Comparison of ENCODE assay signal across 30 cellular contexts in the genomic region with DNA sequence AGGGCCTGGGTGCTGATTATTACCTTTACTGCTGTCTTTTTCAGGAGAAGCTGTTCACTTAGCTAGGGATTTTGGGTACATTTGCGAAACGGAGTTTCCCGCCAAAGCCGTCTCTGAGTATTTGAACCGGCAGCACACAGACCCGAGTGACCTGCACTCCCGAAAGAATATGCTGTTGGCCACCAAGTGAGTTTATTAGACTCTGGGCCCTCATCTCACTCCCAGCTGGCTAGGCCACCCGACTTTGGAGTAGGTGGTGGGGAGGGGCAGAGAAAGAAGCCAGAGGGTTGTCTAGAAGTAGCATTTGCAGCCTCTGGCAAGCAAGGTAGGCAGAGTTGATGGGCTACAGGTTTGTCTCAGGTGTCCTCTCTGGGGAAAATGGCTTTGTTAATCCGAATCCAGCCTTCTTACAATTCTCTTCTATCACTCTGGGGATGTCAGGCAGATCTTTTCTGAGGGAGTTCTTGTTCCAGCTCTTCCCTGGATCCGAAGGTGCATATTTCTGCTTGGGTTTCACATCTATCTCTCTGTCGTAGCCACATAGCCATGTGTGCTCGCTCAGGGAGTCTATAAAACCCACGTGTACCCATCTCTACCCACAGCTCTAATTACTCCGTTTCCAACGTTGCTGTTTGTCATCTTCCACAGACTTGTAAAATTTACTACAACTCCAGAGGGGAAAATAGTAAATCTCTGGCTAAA. TPM values are rescaled to one million over a fixed set of nuclear protein-coding genes. Genes with fewer than 3 reads are reported as not detected.
"Had no signal": no experiment of that assay in that cellular context is flagged by ENCODE, and none has a peak within 500 bp of the region (broad histone marks: within the 10 kb centered on the region; RNA-seq: fewer than 3 reads in every experiment).

No MANE protein-coding gene starts in this region.

- H3K27ac ChIP-seq: KMS-11 had no signal

- H3K9ac ChIP-seq: KMS-11 had no signal

- ATAC-seq: activated T-cell treated with anti-CD3 and anti-CD28 coated beads, Interleukin-2, amount 50 U/mL, for 72 hours; T-cell had no signal

- H3K9me3 ChIP-seq: MG63 had no signal

- FAIRE-seq: bronchial epithelial cell, TTC549 had no signal

- H3K4me3 Mint-ChIP-seq: activated CD4-positive, alpha-beta memory T cell treated with anti-CD3 and anti-CD28 coated beads, Interleukin-2, amount 10 ng/mL, durations not matched to agents 7 days and 5 days; activated CD4-positive, alpha-beta T cell treated with anti-CD3 and anti-CD28 coated beads, Interleukin-2, amount 10 ng/mL, durations not matched to agents 7 days and 5 days; activated naive CD4-positive, alpha-beta T cell treated with anti-CD3 and anti-CD28 coated beads, Interleukin-2, amount 10 ng/mL, durations not matched to agents 7 days and 5 days; activated naive CD8-positive, alpha-beta T cell treated with anti-CD3 and anti-CD28 coated beads for 36 hours; activated T-cell treated with anti-CD3 and anti-CD28 coated beads, Interleukin-2, amount 50 U/mL, for 72 hours; IgD-negative memory B cell; T-cell had no signal

- DNase-seq: activated CD4-positive, alpha-beta memory T cell treated with anti-CD3 and anti-CD28 coated beads, Interleukin-2, amount 10 ng/mL, durations not matched to agents 7 days and 5 days; activated CD4-positive, alpha-beta T cell treated with anti-CD3 and anti-CD28 coated beads, Interleukin-2, amount 10 ng/mL, durations not matched to agents 7 days and 5 days; activated CD4-positive, CD25-positive, alpha-beta regulatory T cell; activated gamma-delta T cell treated with Interleukin-2 at 50 U/mL for 16 hours; activated naive CD4-positive, alpha-beta T cell treated with anti-CD3 and anti-CD28 coated beads, Interleukin-2, amount 10 ng/mL, durations not matched to agents 7 days and 5 days; activated naive CD8-positive, alpha-beta T cell treated with anti-CD3 and anti-CD28 coated beads for 36 hours; activated T-cell treated with anti-CD3 and anti-CD28 coated beads for 4 hours; activated T-cell treated with anti-CD3 and anti-CD28 coated beads, Interleukin-2, amount 50 U/mL, for 72 hours; MG63; MV-4-11; NCI-H1105; NCI-H1436; NCI-H1694 treated with DMSO at 0.1 percent for 48 hours; NCI-H2029 treated with DMSO at 0.1 percent for 48 hours; NCI-H2227 treated with DMSO at 0.1 percent for 48 hours; NCI-H446 treated with DMSO at 0.1 percent for 48 hours; NCI-H524 treated with DMSO at 0.1 percent for 48 hours; NCI-H774; SIG-M5; T-cell; T-helper 2 cell; T1000 had no signal

- H3K4me1 Mint-ChIP-seq: activated CD4-positive, alpha-beta memory T cell treated with anti-CD3 and anti-CD28 coated beads, Interleukin-2, amount 10 ng/mL, durations not matched to agents 7 days and 5 days; activated naive CD4-positive, alpha-beta T cell treated with anti-CD3 and anti-CD28 coated beads, Interleukin-2, amount 10 ng/mL, durations not matched to agents 7 days and 5 days; T-cell had no signal

- H3K4me2 ChIP-seq: KMS-11 had no signal

- H3K27ac Mint-ChIP-seq: activated CD4-positive, alpha-beta memory T cell treated with anti-CD3 and anti-CD28 coated beads, Interleukin-2, amount 10 ng/mL, durations not matched to agents 7 days and 5 days; activated CD4-positive, alpha-beta T cell treated with anti-CD3 and anti-CD28 coated beads, Interleukin-2, amount 10 ng/mL, durations not matched to agents 7 days and 5 days; activated naive CD4-positive, alpha-beta T cell treated with anti-CD3 and anti-CD28 coated beads, Interleukin-2, amount 10 ng/mL, durations not matched to agents 7 days and 5 days; activated naive CD8-positive, alpha-beta T cell treated with anti-CD3 and anti-CD28 coated beads for 36 hours; activated T-cell treated with anti-CD3 and anti-CD28 coated beads, Interleukin-2, amount 50 U/mL, for 72 hours; activated T-helper 2 cell treated with anti-CD3 and anti-CD28 coated beads, Interferon-gamma antibody, Interleukin-2, Interleukin-4, amounts not matched to agents 10 μg/mL and 5 μg/mL and 100 μg/mL, durations not matched to agents 14 hours and 24 hours and 36 hours; IgD-negative memory B cell; T-cell had no signal

- H3K36me3 ChIP-seq: MG63 had no signal

- H3K4me3 ChIP-seq: MG63 had no signal

- H3K36me3 Mint-ChIP-seq: activated naive CD8-positive, alpha-beta T cell treated with anti-CD3 and anti-CD28 coated beads for 36 hours; IgD-negative memory B cell; T-cell had no signal

- H3K9me3 Mint-ChIP-seq: activated CD4-positive, alpha-beta memory T cell treated with anti-CD3 and anti-CD28 coated beads, Interleukin-2, amount 10 ng/mL, durations not matched to agents 7 days and 5 days; activated CD4-positive, alpha-beta T cell treated with anti-CD3 and anti-CD28 coated beads, Interleukin-2, amount 10 ng/mL, durations not matched to agents 7 days and 5 days; activated naive CD4-positive, alpha-beta T cell treated with anti-CD3 and anti-CD28 coated beads, Interleukin-2, amount 10 ng/mL, durations not matched to agents 7 days and 5 days; activated T-cell treated with anti-CD3 and anti-CD28 coated beads, Interleukin-2, amount 50 U/mL, for 72 hours; activated T-helper 2 cell treated with anti-CD3 and anti-CD28 coated beads, Interferon-gamma antibody, Interleukin-2, Interleukin-4, amounts not matched to agents 10 μg/mL and 5 μg/mL and 100 μg/mL, durations not matched to agents 14 hours and 24 hours and 36 hours had no signal

RNA-seq across cellular contexts. Expression of gene TFAP2B, which starts 21.6 kb away (rescaled TPM):
- total RNA-seq: activated CD4-positive, alpha-beta memory T cell treated with anti-CD3 and anti-CD28 coated beads, Interleukin-2, amount 10 ng/mL, durations not matched to agents 7 days and 5 days; activated CD4-positive, alpha-beta T cell treated with anti-CD3 and anti-CD28 coated beads, Interleukin-2, amount 10 ng/mL, durations not matched to agents 7 days and 5 days; activated CD8-positive, alpha-beta memory T cell treated with anti-CD3 and anti-CD28 coated beads for 36 hours; activated naive CD8-positive, alpha-beta T cell treated with anti-CD3 and anti-CD28 coated beads for 36 hours; activated T-cell treated with anti-CD3 and anti-CD28 coated beads, Interleukin-2, amount 50 U/mL, for 72 hours; activated T-helper 2 cell treated with anti-CD3 and anti-CD28 coated beads, Interferon-gamma antibody, Interleukin-2, Interleukin-4, amounts not matched to agents 10 μg/mL and 5 μg/mL and 100 μg/mL, durations not matched to agents 14 hours and 24 hours and 36 hours; bronchial epithelial cell; OCI-LY7; RPMI7951; T-cell had no signal
- polyA plus RNA-seq: IgD-negative memory B cell had no signal
